ENCODE assay signal across 8 cellular contexts in genomic region chr5:126972062-126972895, GRCh38. TPM values are rescaled to one million over a fixed set of nuclear protein-coding genes. Genes with fewer than 3 reads are reported as not detected.
A peak's percentile ranks its signal among the peaks of the same experiment; 100 is the strongest.
DNase-seq lines count a peak whose midpoint lies in the region; ATAC-seq, FAIRE-seq and TF ChIP-seq lines count a peak whose summit lies in the region.

No MANE protein-coding gene starts in this region.

- H3K27me3 ChIP-seq in astrocyte (ENCODE audit: insufficient read depth, low read length) (no peaks in the 10 kb centered on the region), esophagus muscularis mucosa (no peaks in the 10 kb centered on the region)

- peaks cover 1% of the 10 kb centered on the region for H3K9me3 Mint-ChIP-seq in astrocyte (ENCODE audit: unreplicated experiment)

- H2AFZ ChIP-seq in astrocyte (ENCODE audit: low read depth, low read length): no peak overlapping the region

- intact Hi-C loops in esophagus muscularis mucosa (cut with DNase I): no loop called here

- H3K4me1 ChIP-seq in astrocyte (ENCODE audit: insufficient read depth, low read length) (peaks cover 9% of the 10 kb centered on the region), esophagus muscularis mucosa (peaks cover 5 to 32% (median 20%) of the 10 kb centered on the region in 4 donors)

- no peak for TF ChIP-seq POLR2A in esophagus muscularis mucosa (IDR thresholded peaks at IDR 0.05; ENCODE audit: low read depth)

- peak; percentile 74 for ATAC-seq in HG02759 (IDR thresholded peaks at IDR 0.05; ENCODE audit: unreplicated experiment)

- peak overlapping the region; percentile 6 for H3K4me3 Mint-ChIP-seq in astrocyte (ENCODE audit: unreplicated experiment)

- peaks cover 17% of the 10 kb centered on the region for H3K4me1 Mint-ChIP-seq in astrocyte (ENCODE audit: low read depth, unreplicated experiment)

- H3K27ac ChIP-seq in astrocyte (ENCODE audit: low read depth, low read length) (no peak overlapping the region), esophagus muscularis mucosa (replicated peaks in 1 of 4) (no peak overlapping the region)

- peak; percentile 72 for DNase-seq in activated CD8-positive, alpha-beta memory T cell treated with anti-CD3 and anti-CD28 coated beads for 24 hours
- no peak for DNase-seq in activated CD8-positive, alpha-beta memory T cell treated with anti-CD3 and anti-CD28 coated beads, Interleukin-2, amount 50 U/mL, for 4 hours
- DNase-seq in NCI-H2196 (lab: John Stamatoyannopoulos, UW; ENCODE audit: unreplicated experiment): peak; percentile 41
- no peak for DNase-seq in astrocyte (ENCODE audit: low read depth)
- peak; percentile 6 for DNase-seq in stimulated activated CD8-positive, alpha-beta memory T cell treated with anti-CD3 and anti-CD28 coated beads, Interleukin-12 subunit alpha, Interleukin-12 subunit beta, amount 100 ng/mL, for 4 hours (ENCODE audit: low read depth)
- no peak for DNase-seq in esophagus muscularis mucosa (ENCODE audit: extremely low spot score)
- DNase-seq in cerebellar cortex (ENCODE audit: low spot score): no peak

- H3K36me3 Mint-ChIP-seq in astrocyte (ENCODE audit: low read depth, unreplicated experiment): peaks cover 3% of the 10 kb centered on the region

- H3K27ac Mint-ChIP-seq in astrocyte (ENCODE audit: unreplicated experiment): peak overlapping the region; percentile 22

- no peak overlapping the region for H3K4me2 ChIP-seq in astrocyte (ENCODE audit: low read length)

- 52% methylated on average over 4 of the region's 4 CpGs for WGBS in esophagus muscularis mucosa

- no peak for TF ChIP-seq CTCF in astrocyte (IDR thresholded peaks at IDR 0.05; ENCODE audit: insufficient read depth, low read depth, low read length)
- no peak for TF ChIP-seq CTCF in esophagus muscularis mucosa (IDR thresholded peaks at IDR 0.05)

- no peaks in the 10 kb centered on the region for H3K9me3 ChIP-seq in astrocyte (ENCODE audit: insufficient read depth, low read depth, low read length)
- no peaks in the 10 kb centered on the region for H3K9me3 ChIP-seq in esophagus muscularis mucosa

- TF ChIP-seq EP300 in esophagus muscularis mucosa (IDR thresholded peaks at IDR 0.05): no peak

- H3K36me3 ChIP-seq in astrocyte (ENCODE audit: insufficient read depth, low read length) (no peaks in the 10 kb centered on the region), esophagus muscularis mucosa (no peaks in the 10 kb centered on the region)

- peaks cover 4% of the 10 kb centered on the region for H4K20me1 ChIP-seq in astrocyte (ENCODE audit: insufficient read depth, low read length)

- H3K9ac ChIP-seq in astrocyte (ENCODE audit: low read length): no peak overlapping the region

- peaks cover 3% of the 10 kb centered on the region for H3K27me3 Mint-ChIP-seq in astrocyte (ENCODE audit: low read depth, unreplicated experiment)

- H3K79me2 ChIP-seq in astrocyte (ENCODE audit: insufficient read depth, low read length): no peaks in the 10 kb centered on the region

- FAIRE-seq in astrocyte (lab: Jason Lieb, UNC): no peak

- H3K4me3 ChIP-seq in astrocyte (ENCODE audit: insufficient read depth, low read depth, low read length) (no peak overlapping the region), esophagus muscularis mucosa (no peak overlapping the region)

RNA-seq across cellular contexts. Expression of gene MARCHF3, which starts 58.1 kb away (rescaled TPM):
- total RNA-seq in astrocyte (16.5 and 16.6 TPM in 2 replicates), esophagus muscularis mucosa (10 to 100 TPM in 1 of 4 donors, 1 to 10 TPM in 3; 1.7 to 13.9 (median 2.5) TPM)

Comparison
In these comparisons a context has a peak if more than half of its experiments do, and no peak if none do; other contexts are left out.
1. DNase-seq: peak in activated CD8-positive, alpha-beta memory T cell treated with anti-CD3 and anti-CD28 coated beads for 24 hours (single experiment), NCI-H2196 (single experiment) and stimulated activated CD8-positive, alpha-beta memory T cell treated with anti-CD3 and anti-CD28 coated beads, Interleukin-12 subunit alpha, Interleukin-12 subunit beta, amount 100 ng/mL, for 4 hours (single experiment); none in activated CD8-positive, alpha-beta memory T cell treated with anti-CD3 and anti-CD28 coated beads, Interleukin-2, amount 50 U/mL, for 4 hours (single experiment), astrocyte (single experiment), esophagus muscularis mucosa (single experiment) and cerebellar cortex (single experiment).